In genomic region chr5:131164161-131164930, GRCh38 we compare ENCODE assay signal across 8 cellular contexts. TPM values are rescaled to one million over a fixed set of nuclear protein-coding genes. Genes with fewer than 3 reads are reported as not detected.
DNase-seq lines count a peak whose midpoint lies in the region; ATAC-seq and TF ChIP-seq lines count a peak whose summit lies in the region.

No MANE protein-coding gene starts in this region.

- TF ChIP-seq CTCF in right lobe of liver (IDR thresholded peaks at IDR 0.05) = peak; percentile 2 to 6 (median 4)

- H3K4me3 ChIP-seq in right lobe of liver = peak overlapping the region; percentile 89 to 94 (median 93)

- intact Hi-C loops in right lobe of liver (cut with DNase I) = no loop called here

- peak overlapping the region; percentile 90 to 98 (median 96) for H3K27ac ChIP-seq in right lobe of liver

- TF ChIP-seq POLR2A in right lobe of liver (IDR thresholded peaks at IDR 0.05) = no peak

- H3K9me3 ChIP-seq in right lobe of liver = no peaks in the 10 kb centered on the region

- DNase-seq in AG08395 (ENCODE audit: low spot score) (peak; percentile 71), NCI-H446 treated with DMSO at 0.1 percent for 48 hours (lab: John Stamatoyannopoulos, UW) (peak; percentile 27), dermis blood vessel endothelial cell (peak; percentile 72), right lobe of liver (peak; percentile 65 to 75 (median 68))
- DNase-seq in activated CD4-positive, alpha-beta T cell treated with anti-CD3 and anti-CD28 coated beads, Interleukin-2, amount 50 U/mL, for 4 hours = peak; percentile 57 to 66
- peak; percentile 57 to 71 for DNase-seq in stimulated activated CD4-positive, alpha-beta T cell treated with anti-CD3 and anti-CD28 coated beads, Interleukin-4, amount 100 ng/mL, for 4 hours

- peaks cover 0 to 38% (median 20%) of the 10 kb centered on the region in 4 donors for H3K36me3 ChIP-seq in right lobe of liver

- ATAC-seq in GM18520 (IDR thresholded peaks at IDR 0.05; ENCODE audit: unreplicated experiment) = peak; percentile 59
- peak; percentile 69 for ATAC-seq in HG03066 (IDR thresholded peaks at IDR 0.05; ENCODE audit: low read depth, unreplicated experiment)
- peak; percentile 63 to 80 (median 74) for ATAC-seq in right lobe of liver

- H3K27me3 ChIP-seq in right lobe of liver = no peaks in the 10 kb centered on the region

- 0% methylated on average over 6 of the region's 57 CpGs for WGBS in right lobe of liver (ENCODE audit: insufficient coverage, low coverage, low lambda C conversion rate, missing lambda C conversion rate)

- H3K4me1 ChIP-seq in right lobe of liver = peaks cover 0 to 29% (median 14%) of the 10 kb centered on the region in 4 donors

RNA-seq across cellular contexts. Expression of gene HINT1, which starts 0.7 kb away (rescaled TPM):
- 97.4 and 198 TPM in 2 replicates for total RNA-seq in dermis blood vessel endothelial cell
- 100 to 1,000 TPM; 145 to 246 (median 196) TPM for total RNA-seq in right lobe of liver

RNA-seq across cellular contexts. Expression of gene LYRM7, which starts 6.4 kb away (rescaled TPM):
- total RNA-seq in dermis blood vessel endothelial cell (3.4 and 6.5 TPM in 2 replicates), right lobe of liver (1 to 10 TPM; 4.4 to 9.5 (median 5.6) TPM)

Comparison
In these comparisons a context has a peak if more than half of its experiments do, and no peak if none do; other contexts are left out.
1. Peak in every context shown above with its lines: DNase-seq, ATAC-seq, H3K4me3 ChIP-seq and H3K27ac ChIP-seq.